In genomic region chr1:202568466-202569196, GRCh38 we compare ENCODE assay signal across 11 cellular contexts.
A peak's percentile ranks its signal among the peaks of the same experiment; 100 is the strongest.
DNase-seq lines count a peak whose midpoint lies in the region; ATAC-seq and TF ChIP-seq lines count a peak whose summit lies in the region.
"Had no signal": no experiment of that assay in that cellular context is flagged by ENCODE, and none has a peak within 500 bp of the region (broad histone marks: within the 10 kb centered on the region; RNA-seq: fewer than 3 reads in every experiment).

No MANE protein-coding gene starts in this region.

- H2AFZ ChIP-seq in SK-N-SH (ENCODE audit: low read depth) (no peak overlapping the region), hepatocyte (no peak overlapping the region), trophoblast cell (ENCODE audit: insufficient read depth, low read length, poor library complexity) (no peak overlapping the region)

- no peak overlapping the region for H3K23ac ChIP-seq in trophoblast cell (ENCODE audit: low read length)

- CTCF ChIA-PET in SK-N-SH (lab: Yijun Ruan, JAX), result interaction anchor here (1.0 to 2.2 kb wide), 3 partner anchors 10 to 67 kb away, joined by 3 to 8 read pairs (median 5); no protein-coding TSS in a partner anchor

- peaks cover 8% of the 10 kb centered on the region for H3K79me1 ChIP-seq in trophoblast cell (ENCODE audit: low read length)

- H3K4me3 ChIP-seq in AG10803 (ENCODE audit: low read length) (no peak overlapping the region), SK-N-SH (ENCODE audit: low read depth in 2 of 2, low read length in 1 of 2) (no peak overlapping the region), hepatocyte (no peak overlapping the region), trophoblast cell (ENCODE audit: low read depth, low read length) (no peak overlapping the region)

- H2AK5ac ChIP-seq in trophoblast cell (ENCODE audit: low read length), result no peak overlapping the region

- ATAC-seq in GM21723 (IDR thresholded peaks at IDR 0.05; ENCODE audit: unreplicated experiment) (no peak), GM21390 (IDR thresholded peaks at IDR 0.05; ENCODE audit: unreplicated experiment) (no peak)
- ATAC-seq: activated T-cell treated with anti-CD3 and anti-CD28 coated beads, Interleukin-2, amount 50 U/mL, for 4 hours had no signal

- H3K36me3 ChIP-seq in SK-N-SH (replicated peaks in 1 of 2; ENCODE audit: control insufficient read depth in 1 of 2, insufficient read depth in 2 of 2, low read length in 1 of 2) (peaks cover 0 to 8% of the 10 kb centered on the region in 2 experiments), hepatocyte (replicated peaks; ENCODE audit: insufficient read depth, low read depth) (no peaks in the 10 kb centered on the region), trophoblast cell (ENCODE audit: control insufficient read depth in 1 of 2, insufficient read depth in 2 of 2, low read length in 2 of 2) (no peaks in the 10 kb centered on the region)

- H4K91ac ChIP-seq in trophoblast cell (ENCODE audit: low read depth, low read length), result no peak overlapping the region

- H3K4ac ChIP-seq in trophoblast cell (ENCODE audit: low read depth, low read length), result no peak overlapping the region

- H4K20me1 ChIP-seq in SK-N-SH (ENCODE audit: insufficient read depth), result no peaks in the 10 kb centered on the region
- no peaks in the 10 kb centered on the region for H4K20me1 ChIP-seq in hepatocyte (ENCODE audit: insufficient read depth, poor library complexity, severe bottlenecking)

- TF ChIP-seq CTCF in AG10803 (conservative IDR thresholded peaks at IDR 0.05; ENCODE audit: low read length) (no peak), SK-N-SH (IDR thresholded peaks at IDR 0.05) (no peak), hepatocyte (IDR thresholded peaks at IDR 0.05; ENCODE audit: poor library complexity) (no peak)

- H3K18ac ChIP-seq in trophoblast cell (ENCODE audit: low read length), result no peak overlapping the region

- no peak overlapping the region for H4K8ac ChIP-seq in trophoblast cell (ENCODE audit: low read depth, low read length)

- TF ChIP-seq EP300 in SK-N-SH (IDR thresholded peaks at IDR 0.05; ENCODE audit: borderline replicate concordance in 1 of 2, low read depth in 1 of 2, low read length in 1 of 2), result peak in 1 of 2 experiments; percentile 55; a peak in 2 of 4 replicates

- no peak overlapping the region for H4K12ac ChIP-seq in trophoblast cell (ENCODE audit: low read depth, low read length)

- peak overlapping the region; percentile 21; the same call in 1 of the 2 replicates for H3K9ac ChIP-seq in SK-N-SH
- H3K9ac ChIP-seq in trophoblast cell (ENCODE audit: low read length), result no peak overlapping the region

- DNase-seq in AG10803 (ENCODE audit: low read depth), result peak; percentile 56
- DNase-seq in SK-N-SH, result no peak
- DNase-seq in hepatocyte (ENCODE audit: low spot score), result peak; percentile 41
- peak; percentile 72 to 90 for DNase-seq in trophoblast cell
- no peak for DNase-seq in GM19238 (ENCODE audit: insufficient read length, low spot score)
- no peak for DNase-seq in SIG-M5 (lab: John Stamatoyannopoulos, UW)
- DNase-seq: activated T-cell treated with anti-CD3 and anti-CD28 coated beads, Interleukin-2, amount 50 U/mL, for 4 hours; DMS153; NCI-H526 had no signal

- no peak for TF ChIP-seq RAD21 in SK-N-SH (IDR thresholded peaks at IDR 0.05; ENCODE audit: low read length)

- no peak overlapping the region for H3K14ac ChIP-seq in trophoblast cell (ENCODE audit: low read length)

- peak overlapping the region; percentile 54 for H2BK5ac ChIP-seq in trophoblast cell (ENCODE audit: low read depth, low read length, poor library complexity)

- no peaks in the 10 kb centered on the region for H3K9me3 ChIP-seq in SK-N-SH
- no peaks in the 10 kb centered on the region for H3K9me3 ChIP-seq in hepatocyte (ENCODE audit: low read depth)
- H3K9me3 ChIP-seq in trophoblast cell (ENCODE audit: insufficient read depth, low read depth, low read length), result no peaks in the 10 kb centered on the region

- peak overlapping the region; percentile 13 for H2BK12ac ChIP-seq in trophoblast cell (ENCODE audit: low read length)

- H3K27me3 ChIP-seq in SK-N-SH (ENCODE audit: insufficient read depth) (no peaks in the 10 kb centered on the region), hepatocyte (no peaks in the 10 kb centered on the region), trophoblast cell (ENCODE audit: insufficient read depth, low read length) (no peaks in the 10 kb centered on the region)

- H2BK120ac ChIP-seq in trophoblast cell (ENCODE audit: insufficient read depth, low read length, poor library complexity), result no peak overlapping the region

- H3F3A ChIP-seq in SK-N-SH (replicated peaks; ENCODE audit: insufficient read depth), result peaks cover 10% of the 10 kb centered on the region

- H3K27ac ChIP-seq in SK-N-SH (ENCODE audit: low read depth in 2 of 2, low read length in 1 of 2), result peak overlapping the region; percentile 75 to 92
- H3K27ac ChIP-seq in hepatocyte, result peak overlapping the region; percentile 65
- peak overlapping the region; percentile 37 for H3K27ac ChIP-seq in trophoblast cell (ENCODE audit: low read depth, low read length)

- H3K9me2 ChIP-seq in SK-N-SH (no peaks in the 10 kb centered on the region), hepatocyte (replicated peaks; ENCODE audit: insufficient read depth) (no peaks in the 10 kb centered on the region)

- H3K4me2 ChIP-seq in SK-N-SH (peak overlapping the region; percentile 35), hepatocyte (peak overlapping the region; percentile 45), trophoblast cell (ENCODE audit: low read length) (no peak overlapping the region)

- H3K79me2 ChIP-seq in SK-N-SH (ENCODE audit: insufficient read depth) (no peaks in the 10 kb centered on the region), hepatocyte (no peaks in the 10 kb centered on the region), trophoblast cell (ENCODE audit: control insufficient read depth, insufficient read depth, low read length, poor library complexity) (no peaks in the 10 kb centered on the region)

- POLR2A ChIA-PET in SK-N-SH (lab: Yijun Ruan, JAX), result no interaction called here

- WGBS in SK-N-SH (ENCODE audit: low lambda C conversion rate), result 59% methylated on average over 6 of the region's 6 CpGs
- WGBS in hepatocyte (ENCODE audit: low lambda C conversion rate, missing lambda C conversion rate), result 48% methylated on average over 6 of the region's 6 CpGs
- WGBS in trophoblast cell (ENCODE audit: extremely low coverage, insufficient coverage, insufficient read length), result no CpG with 5 or more reads among the region's 6 CpGs

- peaks cover 39 to 60% of the 10 kb centered on the region in 2 experiments for H3K4me1 ChIP-seq in SK-N-SH (ENCODE audit: control insufficient read depth in 1 of 2, insufficient read depth in 2 of 2, low read depth in 1 of 2, low read length in 1 of 2)
- peaks cover 12% of the 10 kb centered on the region for H3K4me1 ChIP-seq in hepatocyte (ENCODE audit: insufficient read depth)
- H3K4me1 ChIP-seq in trophoblast cell (ENCODE audit: control insufficient read depth in 1 of 2, insufficient read depth in 2 of 2, low read length in 2 of 2), result peaks cover 5 to 7% of the 10 kb centered on the region in 2 experiments

TF ChIP-seq in SK-N-SH, 30 proteins besides CTCF, POLR2A, EP300 and RAD21:
- TF ChIP-seq FOXJ3 (CRISPR knock-in tag; IDR thresholded peaks at IDR 0.05) (no peak), MXI1 (IDR thresholded peaks at IDR 0.05; ENCODE audit: low read depth, low read length) (no peak), NFIC (IDR thresholded peaks at IDR 0.05; ENCODE audit: borderline replicate concordance) (peak; percentile 29; the same call in 1 of the 2 replicates), TAF1 (IDR thresholded peaks at IDR 0.05; ENCODE audit: borderline replicate concordance, low read depth, low read length) (no peak), RFX5 (IDR thresholded peaks at IDR 0.05; ENCODE audit: low read length) (no peak), EZH2phosphoT487 (IDR thresholded peaks at IDR 0.05; ENCODE audit: borderline replicate concordance, low read depth) (no peak), PBX3 (IDR thresholded peaks at IDR 0.05) (peak; percentile 39), JUND (IDR thresholded peaks at IDR 0.05) (peak; percentile 41; the same call in 1 of the 2 replicates), TCF12 (IDR thresholded peaks at IDR 0.05) (peak; percentile 55), RXRA (IDR thresholded peaks at IDR 0.05; ENCODE audit: borderline replicate concordance, low read depth) (peak; percentile 38; the same call in 1 of the 2 replicates), CHD2 (IDR thresholded peaks at IDR 0.05; ENCODE audit: low read length, partially characterized antibody) (no peak), TEAD4 (IDR thresholded peaks at IDR 0.05; ENCODE audit: borderline replicate concordance, insufficient read depth) (no peak), POLR2AphosphoS5 (IDR thresholded peaks at IDR 0.05; ENCODE audit: low read depth, low read length) (no peak), MEF2A (IDR thresholded peaks at IDR 0.05; ENCODE audit: borderline replicate concordance, low read depth) (no peak), FOSL2 (IDR thresholded peaks at IDR 0.05; ENCODE audit: borderline replicate concordance, low read depth) (peak; percentile 37; the same call in 1 of the 2 replicates)

Comparison
In these comparisons a context has a peak if more than half of its experiments do, and no peak if none do; other contexts are left out.
1. DNase-seq: peak in AG10803 (single experiment), hepatocyte (single experiment) and trophoblast cell (2 of 2); none in SK-N-SH (single experiment), GM19238 (single experiment) and SIG-M5 (single experiment).
2. Peak in every context shown above with its lines, with median percentiles within 50 percentile points of each other: H3K27ac ChIP-seq.